1 cellular context compared by ENCODE assay signal in genomic region chr9:78406933-78407332, GRCh38.
TF ChIP-seq lines count a peak whose summit lies in the region.

No MANE protein-coding gene starts in this region.

TF ChIP-seq in HepG2, 621 proteins besides CTCF, POLR2A, EP300 and RAD21 (continued from another document and continues in another):
- no peak for TF ChIP-seq BRF2 (CRISPR knock-in tag; IDR thresholded peaks at IDR 0.05)
- no peak for TF ChIP-seq MBNL3 (CRISPR knock-in tag; conservative IDR thresholded peaks at IDR 0.05)
- TF ChIP-seq ZNF713 (CRISPR knock-in tag; IDR thresholded peaks at IDR 0.05): no peak
- TF ChIP-seq ETV6 (CRISPR knock-in tag; conservative IDR thresholded peaks at IDR 0.05): no peak
- no peak for TF ChIP-seq TOPORS (CRISPR knock-in tag; IDR thresholded peaks at IDR 0.05)
- no peak for TF ChIP-seq CC2D1A (CRISPR knock-in tag; IDR thresholded peaks at IDR 0.05)
- TF ChIP-seq HNF4G (IDR thresholded peaks at IDR 0.05; ENCODE audit: borderline replicate concordance, low read depth, low read length): no peak
- TF ChIP-seq HNF4G (CRISPR knock-in tag; IDR thresholded peaks at IDR 0.05; ENCODE audit: borderline replicate concordance, low read depth): no peak
- TF ChIP-seq GATAD1 (CRISPR knock-in tag; IDR thresholded peaks at IDR 0.05): peak; percentile 53; the same call in 1 of the 2 replicates
- no peak for TF ChIP-seq GTF3A (CRISPR knock-in tag; conservative IDR thresholded peaks at IDR 0.05)
- peak; percentile 75 for TF ChIP-seq TFE3 (CRISPR knock-in tag; IDR thresholded peaks at IDR 0.05)
- TF ChIP-seq ZNF691 (CRISPR knock-in tag; IDR thresholded peaks at IDR 0.05; ENCODE audit: borderline replicate concordance, low read depth): no peak
- no peak for TF ChIP-seq ATF6 (CRISPR knock-in tag; conservative IDR thresholded peaks at IDR 0.05)
- TF ChIP-seq ZNF496 (CRISPR knock-in tag; IDR thresholded peaks at IDR 0.05; ENCODE audit: insufficient replicate concordance): no peak
- TF ChIP-seq ZNF724P (CRISPR knock-in tag; IDR thresholded peaks at IDR 0.05; ENCODE audit: borderline replicate concordance): no peak
- no peak for TF ChIP-seq NFE2 (CRISPR knock-in tag; IDR thresholded peaks at IDR 0.05)
- no peak for TF ChIP-seq ZMYM3 (CRISPR knock-in tag; IDR thresholded peaks at IDR 0.05)
- no peak for TF ChIP-seq ZNF274 (CRISPR knock-in tag; IDR thresholded peaks at IDR 0.05)
- TF ChIP-seq NR2F2 (IDR thresholded peaks at IDR 0.05; ENCODE audit: borderline replicate concordance, low read depth): peak; percentile 78
- TF ChIP-seq ZNF556 (CRISPR knock-in tag; IDR thresholded peaks at IDR 0.05; ENCODE audit: borderline replicate concordance): no peak
- no peak for TF ChIP-seq CHD2 (IDR thresholded peaks at IDR 0.05; ENCODE audit: low read depth, low read length)
- TF ChIP-seq ELF4 (CRISPR knock-in tag; IDR thresholded peaks at IDR 0.05; ENCODE audit: borderline replicate concordance): no peak
- TF ChIP-seq ETV5 (CRISPR knock-in tag; IDR thresholded peaks at IDR 0.05; ENCODE audit: borderline replicate concordance): peak; percentile 37; the same call in 1 of the 2 replicates
- TF ChIP-seq ZHX2 (IDR thresholded peaks at IDR 0.05; ENCODE audit: low read depth): no peak
- TF ChIP-seq ZHX2 (CRISPR knock-in tag; IDR thresholded peaks at IDR 0.05; ENCODE audit: borderline replicate concordance): no peak
- 0 out of 2 replicates have a peak, but pooled peaks have one; percentile 22 for TF ChIP-seq ZKSCAN8 (CRISPR knock-in tag; IDR thresholded peaks at IDR 0.05; ENCODE audit: borderline replicate concordance)
- peak; percentile 85 for TF ChIP-seq MAX (IDR thresholded peaks at IDR 0.05)
- TF ChIP-seq NFYC (CRISPR knock-in tag; IDR thresholded peaks at IDR 0.05): no peak
- TF ChIP-seq IKZF5 (CRISPR knock-in tag; IDR thresholded peaks at IDR 0.05): no peak; the same call in 1 of the 2 replicates
- TF ChIP-seq RAD51 (IDR thresholded peaks at IDR 0.05; ENCODE audit: borderline replicate concordance): no peak
- TF ChIP-seq ZBTB38 (CRISPR knock-in tag; IDR thresholded peaks at IDR 0.05): no peak
- TF ChIP-seq LRRFIP1 (CRISPR knock-in tag; conservative IDR thresholded peaks at IDR 0.05): no peak
- TF ChIP-seq TRAFD1 (CRISPR knock-in tag; IDR thresholded peaks at IDR 0.05; ENCODE audit: borderline replicate concordance): no peak
- TF ChIP-seq ZNF205 (CRISPR knock-in tag; IDR thresholded peaks at IDR 0.05): no peak
- no peak for TF ChIP-seq ADNP (CRISPR knock-in tag; IDR thresholded peaks at IDR 0.05)
- no peak for TF ChIP-seq TIGD3 (CRISPR knock-in tag; IDR thresholded peaks at IDR 0.05; ENCODE audit: borderline replicate concordance)
- no peak for TF ChIP-seq ZNF746 (CRISPR knock-in tag; IDR thresholded peaks at IDR 0.05)
- TF ChIP-seq ZNF770 (CRISPR knock-in tag; IDR thresholded peaks at IDR 0.05): no peak
- TF ChIP-seq ZNF296 (CRISPR knock-in tag; conservative IDR thresholded peaks at IDR 0.05): no peak
- no peak for TF ChIP-seq ZFP36L1 (CRISPR knock-in tag; IDR thresholded peaks at IDR 0.05)
- TF ChIP-seq SNAPC5 (CRISPR knock-in tag; IDR thresholded peaks at IDR 0.05; ENCODE audit: borderline replicate concordance): no peak
- TF ChIP-seq U2AF2 (IDR thresholded peaks at IDR 0.05; ENCODE audit: low read depth, low read length): no peak
